Comparison of ENCODE assay signal across 25 cellular contexts in genomic region chr9:520315-520714, GRCh38.
"Had no signal": no experiment of that assay in that cellular context is flagged by ENCODE, and none has a peak within 500 bp of the region (broad histone marks: within the 10 kb centered on the region; RNA-seq: fewer than 3 reads in every experiment).

No MANE protein-coding gene starts in this region.

- ATAC-seq: activated CD8-positive, alpha-beta memory T cell treated with anti-CD3 and anti-CD28 coated beads, Interleukin-2, amount 10 ng/mL, durations not matched to agents 7 days and 5 days; activated CD8-positive, alpha-beta T cell treated with anti-CD3 and anti-CD28 coated beads for 36 hours; left lung; natural killer cell treated with Interleukin-12 subunit alpha and Interleukin-12 subunit beta and Interleukin-15 and Interleukin-18, amount 100 ng/mL, for 72 hours; psoas muscle; right cardiac atrium had no signal

- H3K36me3 Mint-ChIP-seq: activated CD8-positive, alpha-beta memory T cell treated with anti-CD3 and anti-CD28 coated beads, Interleukin-2, amount 10 ng/mL, durations not matched to agents 7 days and 5 days; activated naive CD8-positive, alpha-beta T cell; immature natural killer cell; natural killer cell treated with Interleukin-12 subunit alpha and Interleukin-12 subunit beta and Interleukin-15 and Interleukin-18, amount 100 ng/mL, for 72 hours had no signal

- H3K36me3 ChIP-seq: adrenal gland, left lung, neutrophil, ovary, thyroid gland had no signal

- H3K4me3 Mint-ChIP-seq: activated CD4-positive, alpha-beta T cell treated with anti-CD3 and anti-CD28 coated beads, Interleukin-2, amount 10 ng/mL, durations not matched to agents 24 days and 14 days; activated CD8-positive, alpha-beta memory T cell treated with anti-CD3 and anti-CD28 coated beads, Interleukin-2, amount 10 ng/mL, durations not matched to agents 7 days and 5 days; activated CD8-positive, alpha-beta T cell treated with anti-CD3 and anti-CD28 coated beads for 36 hours; activated naive CD8-positive, alpha-beta T cell; central memory CD8-positive, alpha-beta T cell; immature natural killer cell; natural killer cell treated with Interleukin-12 subunit alpha and Interleukin-12 subunit beta and Interleukin-15 and Interleukin-18, amount 100 ng/mL, for 72 hours; stimulated activated naive CD8-positive, alpha-beta T cell treated with anti-CD3 and anti-CD28 coated beads, Interleukin-15, Interleukin-2, amounts not matched to agents 100 ng/mL and 50 ng/mL, for 24 hours; T-helper 2 cell treated with Interferon-gamma antibody and Interleukin-4, amounts not matched to agents 5 μg/mL and 100 μg/mL, for 36 hours had no signal

- H3K27ac ChIP-seq: adrenal gland, hepatocyte, left lung, neutrophil, ovary, psoas muscle, skin epidermis, thyroid gland, VCaP had no signal

- H3K27me3 ChIP-seq: adrenal gland, hepatocyte, left lung, neutrophil, ovary, thyroid gland had no signal

- H3K9me3 Mint-ChIP-seq: activated CD4-positive, alpha-beta T cell treated with anti-CD3 and anti-CD28 coated beads, Interleukin-2, amount 10 ng/mL, durations not matched to agents 24 days and 14 days; activated CD8-positive, alpha-beta T cell treated with anti-CD3 and anti-CD28 coated beads for 36 hours; central memory CD8-positive, alpha-beta T cell; natural killer cell treated with Interleukin-12 subunit alpha and Interleukin-12 subunit beta and Interleukin-15 and Interleukin-18, amount 100 ng/mL, for 72 hours; stimulated activated naive CD8-positive, alpha-beta T cell treated with anti-CD3 and anti-CD28 coated beads, Interleukin-15, Interleukin-2, amounts not matched to agents 100 ng/mL and 50 ng/mL, for 24 hours; T-helper 2 cell treated with Interferon-gamma antibody and Interleukin-4, amounts not matched to agents 5 μg/mL and 100 μg/mL, for 36 hours had no signal

- H3K4me1 ChIP-seq: adrenal gland, left lung had no signal

- H3K27me3 Mint-ChIP-seq: activated CD8-positive, alpha-beta memory T cell treated with anti-CD3 and anti-CD28 coated beads, Interleukin-2, amount 10 ng/mL, durations not matched to agents 7 days and 5 days; activated CD8-positive, alpha-beta T cell treated with anti-CD3 and anti-CD28 coated beads for 36 hours; activated naive CD8-positive, alpha-beta T cell; central memory CD8-positive, alpha-beta T cell; stimulated activated naive CD8-positive, alpha-beta T cell treated with anti-CD3 and anti-CD28 coated beads, Interleukin-15, Interleukin-2, amounts not matched to agents 100 ng/mL and 50 ng/mL, for 24 hours had no signal

- H3K4me3 ChIP-seq: adrenal gland, hepatocyte, left lung, ovary, psoas muscle, skin epidermis, thyroid gland had no signal

- H3K9me3 ChIP-seq: adrenal gland, left lung, neutrophil, ovary, psoas muscle, thyroid gland had no signal

- DNase-seq: activated CD4-positive, alpha-beta T cell treated with anti-CD3 and anti-CD28 coated beads, Interleukin-2, amount 10 ng/mL, durations not matched to agents 24 days and 14 days; activated CD8-positive, alpha-beta memory T cell treated with anti-CD3 and anti-CD28 coated beads, Interleukin-2, amount 10 ng/mL, durations not matched to agents 7 days and 5 days; activated CD8-positive, alpha-beta T cell treated with anti-CD3 and anti-CD28 coated beads for 36 hours; activated gamma-delta T cell treated with Interleukin-2 at 50 U/mL for 16 hours; adrenal gland; effector memory CD4-positive, alpha-beta T cell; foreskin melanocyte; glutamatergic neuron; immature natural killer cell; left lung; ovary; psoas muscle; right cardiac atrium; stimulated activated CD4-positive, alpha-beta T cell treated with anti-CD3 and anti-CD28 coated beads, Interleukin-1b, Interleukin-23, amount 100 ng/mL, for 48 hours; substantia nigra; thyroid gland had no signal

- H3K27ac Mint-ChIP-seq: activated CD4-positive, alpha-beta T cell treated with anti-CD3 and anti-CD28 coated beads, Interleukin-2, amount 10 ng/mL, durations not matched to agents 24 days and 14 days; activated CD8-positive, alpha-beta memory T cell treated with anti-CD3 and anti-CD28 coated beads, Interleukin-2, amount 10 ng/mL, durations not matched to agents 7 days and 5 days; activated CD8-positive, alpha-beta T cell treated with anti-CD3 and anti-CD28 coated beads for 36 hours; immature natural killer cell; natural killer cell treated with Interleukin-12 subunit alpha and Interleukin-12 subunit beta and Interleukin-15 and Interleukin-18, amount 100 ng/mL, for 72 hours; stimulated activated naive CD8-positive, alpha-beta T cell treated with anti-CD3 and anti-CD28 coated beads, Interleukin-15, Interleukin-2, amounts not matched to agents 100 ng/mL and 50 ng/mL, for 24 hours; T-helper 2 cell treated with Interferon-gamma antibody and Interleukin-4, amounts not matched to agents 5 μg/mL and 100 μg/mL, for 36 hours had no signal
